In the genomic region with DNA sequence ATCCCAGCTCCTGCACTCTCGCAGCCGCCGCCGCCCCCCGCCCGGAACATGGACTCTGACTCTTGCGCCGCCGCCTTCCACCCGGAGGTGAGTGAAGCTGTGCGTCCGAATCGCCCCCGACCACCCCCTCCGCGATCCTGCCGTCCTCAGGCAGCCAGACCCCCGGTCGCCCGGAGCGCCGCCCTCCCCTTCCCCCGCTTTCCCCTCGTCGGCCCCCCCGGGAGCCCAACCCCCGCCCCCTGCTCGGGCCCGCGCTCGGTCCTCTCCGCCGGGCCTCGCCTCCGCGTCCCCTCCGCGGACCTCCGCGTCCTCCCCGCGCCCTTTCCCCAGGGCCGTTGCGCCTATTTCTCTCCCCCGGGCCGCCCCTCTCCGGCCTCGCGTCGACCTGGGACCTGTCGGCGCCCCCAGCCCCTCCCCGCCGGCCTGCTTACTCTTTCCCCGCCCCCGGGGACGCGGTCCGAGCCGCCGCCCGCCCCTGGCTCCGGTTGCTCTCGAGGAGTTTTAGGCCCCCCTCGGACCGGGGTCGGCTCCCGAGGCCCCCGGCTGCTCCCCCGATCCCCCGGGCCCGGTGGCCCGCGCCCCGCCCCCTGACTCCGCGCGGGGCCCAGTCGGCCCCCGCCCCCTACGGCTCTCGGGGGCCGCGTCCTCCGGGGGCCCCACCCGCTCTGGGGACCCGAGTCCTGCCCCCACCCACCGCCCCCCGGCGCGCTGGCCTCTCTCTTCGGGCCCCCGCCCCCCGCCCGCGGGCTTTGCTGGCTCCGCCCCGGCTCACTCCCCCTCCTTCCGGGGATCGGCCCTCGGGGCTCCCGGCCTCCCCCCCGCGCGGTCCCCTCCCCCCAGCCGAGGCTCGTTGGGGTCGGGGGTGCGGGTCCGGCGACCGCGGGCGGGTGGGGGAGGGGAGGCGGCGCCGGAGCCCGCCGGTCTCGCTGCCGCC, we compare ENCODE assay signal across 1 cellular context.
TF ChIP-seq lines count a peak whose summit lies in the region.

No MANE protein-coding gene starts in this region.

TF ChIP-seq in SK-N-SH, 30 proteins besides CTCF, POLR2A, EP300 and RAD21 (continued from another document):
- no peak for TF ChIP-seq RXRA (IDR thresholded peaks at IDR 0.05; ENCODE audit: borderline replicate concordance, low read depth)
- TF ChIP-seq SMC3 (IDR thresholded peaks at IDR 0.05; ENCODE audit: low read depth, low read length): no peak
